Comparison of ENCODE assay signal across 8 cellular contexts in the genomic region with DNA sequence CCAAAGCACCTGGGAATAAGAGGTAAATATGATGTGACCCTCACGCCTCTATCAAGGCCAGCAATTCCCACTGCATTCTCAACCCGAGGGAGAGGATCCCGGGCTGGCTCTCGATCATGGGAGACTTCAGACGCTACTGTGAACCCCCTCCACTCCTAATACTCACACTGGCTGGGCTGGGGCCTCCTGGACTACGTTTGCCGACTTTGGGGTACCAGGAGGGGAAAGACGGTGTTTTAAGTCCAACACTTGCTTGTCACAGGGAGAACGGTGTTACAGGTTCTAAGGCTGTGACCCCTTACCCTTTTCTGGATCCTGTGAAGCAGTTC. TPM values are rescaled to one million over a fixed set of nuclear protein-coding genes. Genes with fewer than 3 reads are reported as not detected.
DNase-seq lines count a peak whose midpoint lies in the region; ATAC-seq and TF ChIP-seq lines count a peak whose summit lies in the region.

No MANE protein-coding gene starts in this region.

- TF ChIP-seq CTCF in HCT116 (IDR thresholded peaks at IDR 0.05 in 2 of 3, conservative IDR thresholded peaks at IDR 0.05 in 1 of 3; ENCODE audit: borderline replicate concordance in 1 of 3, insufficient read depth in 1 of 3, low read depth in 2 of 3, low read length in 2 of 3) (no peak), fibroblast of villous mesenchyme (IDR thresholded peaks at IDR 0.05; ENCODE audit: insufficient read depth, low read depth, low read length) (no peak), parathyroid adenoma (IDR thresholded peaks at IDR 0.05) (no peak)

- intact Hi-C loops in HCT116 (cut with micrococcal nuclease), result loop anchor here (2.0 kb wide), 1 partner anchor 36 kb away; the partner anchor contains the start of gene PTGES3

- peak overlapping the region; percentile 99 for H3K9ac ChIP-seq in HCT116 (ENCODE audit: low read length)
- peak overlapping the region; percentile 86 for H3K9ac ChIP-seq in parathyroid adenoma

- H3K4me1 ChIP-seq in HCT116 (ENCODE audit: control insufficient read depth in 1 of 2, insufficient read depth in 2 of 2, low read length in 2 of 2), result peaks cover 21 to 42% of the 10 kb centered on the region in 2 experiments; a peak in 3 of 4 replicates
- H3K4me1 ChIP-seq in parathyroid adenoma, result peaks cover 27% of the 10 kb centered on the region

- CTCF ChIA-PET in HCT116 (lab: Charles Lee), result no interaction called here

- no peaks in the 10 kb centered on the region for H3K9me2 ChIP-seq in HCT116 (ENCODE audit: insufficient read depth)

- H4K20me1 ChIP-seq in HCT116 (ENCODE audit: insufficient read depth), result peaks cover 32% of the 10 kb centered on the region; the same call in 1 of the 2 replicates

- H3K4me3 Mint-ChIP-seq in T-helper 17 cell, result peak overlapping the region; percentile 99

- DNase-seq in HCT116 (ENCODE audit: low read depth, low spot score) (no peak), T-helper 17 cell (no peak), fibroblast of villous mesenchyme (ENCODE audit: low read depth) (no peak), NCI-H1417 (lab: John Stamatoyannopoulos, UW) (no peak)
- no peak for DNase-seq in effector CD4-positive, alpha-beta T cell

- POLR2A ChIA-PET in HCT116 (lab: Charles Lee), result interaction anchor here (1.0 to 1.8 kb wide), 4 partner anchors 9 to 86 kb away, joined by 3 to 31 read pairs (median 6); partner anchors contain the start of gene PTGES3

- peaks cover 49% of the 10 kb centered on the region for H3K4me1 Mint-ChIP-seq in T-helper 17 cell

- H3K27ac ChIP-seq in HCT116 (ENCODE audit: low read depth, low read length), result peak overlapping the region; percentile 91
- H3K27ac ChIP-seq in parathyroid adenoma, result peak overlapping the region; percentile 96

- H3K36me3 Mint-ChIP-seq in T-helper 17 cell (ENCODE audit: low read depth), result peaks cover 16% of the 10 kb centered on the region

- peak overlapping the region; percentile 100 for H3K27ac Mint-ChIP-seq in T-helper 17 cell

- H2AFZ ChIP-seq in HCT116 (ENCODE audit: low read depth, low read length, poor library complexity, severe bottlenecking) (no peak overlapping the region), parathyroid adenoma (peak overlapping the region; percentile 99)

- TSS peak; percentile 71 for BruUV-seq in HCT116 (replicated peaks; lab: Mats Ljungman, UMichigan)

- no peak for TF ChIP-seq RAD21 in HCT116 (IDR thresholded peaks at IDR 0.05; ENCODE audit: low read depth)

- no peak for TF ChIP-seq POLR2A in HCT116 (IDR thresholded peaks at IDR 0.05; ENCODE audit: borderline replicate concordance, extremely low read depth, insufficient read depth, insufficient read length)

- RAD21 ChIA-PET in HCT116 (lab: Charles Lee; ENCODE audit: low non-redundant PET in 1 of 2, low total read pairs in 2 of 2, uncharacterized antibody in 2 of 2, unreplicated experiment in 2 of 2), result no interaction called here

- H3K27me3 ChIP-seq in HCT116 (ENCODE audit: insufficient read depth, low read length) (no peaks in the 10 kb centered on the region), parathyroid adenoma (ENCODE audit: control insufficient read depth, insufficient read depth, low read length) (no peaks in the 10 kb centered on the region)

- no peaks in the 10 kb centered on the region for H3K9me3 ChIP-seq in HCT116 (ENCODE audit: control insufficient read depth in 1 of 2, insufficient read depth in 1 of 2, low read depth in 1 of 2, low read length in 2 of 2)
- H3K9me3 ChIP-seq in T-helper 17 cell (ENCODE audit: control insufficient read depth, low read length, poor library complexity, severe bottlenecking), result no peaks in the 10 kb centered on the region
- H3K9me3 ChIP-seq in parathyroid adenoma (ENCODE audit: control insufficient read depth, low read length), result no peaks in the 10 kb centered on the region

- H3K36me3 ChIP-seq in HCT116 (ENCODE audit: control insufficient read depth in 1 of 2, insufficient read depth in 2 of 2, low read length in 2 of 2) (peaks cover 15 to 51% of the 10 kb centered on the region in 2 experiments), parathyroid adenoma (ENCODE audit: control insufficient read depth, insufficient read depth, low read length) (no peaks in the 10 kb centered on the region)

- H3K79me2 ChIP-seq in HCT116 (ENCODE audit: insufficient read depth, low read length) (peaks cover 55% of the 10 kb centered on the region), parathyroid adenoma (peaks cover 54% of the 10 kb centered on the region)

- no peaks in the 10 kb centered on the region for H3K27me3 Mint-ChIP-seq in T-helper 17 cell

- H3K4me3 ChIP-seq in HCT116 (replicated peaks in 1 of 2; ENCODE audit: low read depth in 1 of 2, low read length in 2 of 2) (peak overlapping the region; percentile 92 to 99), fibroblast of villous mesenchyme (ENCODE audit: low read depth, low read length) (peak overlapping the region; percentile 100), parathyroid adenoma (ENCODE audit: low read depth, low read length) (peak overlapping the region; percentile 98)

- H3K4me2 ChIP-seq in HCT116 (ENCODE audit: low read length) (peak overlapping the region; percentile 85), parathyroid adenoma (ENCODE audit: low read length) (peak overlapping the region; percentile 91)

- ATAC-seq in HCT116, result peak; percentile 4; the same call in 1 of the 2 replicates
- ATAC-seq in T-helper 17 cell, result no peak
- ATAC-seq in HG03521 (IDR thresholded peaks at IDR 0.05; ENCODE audit: unreplicated experiment), result no peak
- no peak for ATAC-seq in HG02981 (IDR thresholded peaks at IDR 0.05; ENCODE audit: unreplicated experiment)

TF ChIP-seq in HCT116, 20 proteins besides CTCF, POLR2A, EP300 and RAD21:
- TF ChIP-seq YY1 (IDR thresholded peaks at IDR 0.05; ENCODE audit: extremely low read depth, insufficient replicate concordance, low read depth, low read length) (no peak), CEBPB (IDR thresholded peaks at IDR 0.05; ENCODE audit: low read depth) (no peak), ELF1 (IDR thresholded peaks at IDR 0.05; ENCODE audit: borderline replicate concordance, low read depth) (no peak), POLR2AphosphoS5 (IDR thresholded peaks at IDR 0.05; ENCODE audit: low read depth, low read length) (no peak), SRF (IDR thresholded peaks at IDR 0.05; ENCODE audit: low read depth) (no peak), TCF7L2 (IDR thresholded peaks at IDR 0.05; ENCODE audit: borderline replicate concordance, extremely low read depth, insufficient read depth, insufficient read length) (no peak), MAX (IDR thresholded peaks at IDR 0.05) (no peak), EZH2 (IDR thresholded peaks at IDR 0.05) (no peak), CBX3 (IDR thresholded peaks at IDR 0.05; ENCODE audit: low read depth) (no peak), ZFX (IDR thresholded peaks at IDR 0.05) (no peak), ZNF274 (IDR thresholded peaks at IDR 0.05; ENCODE audit: low read depth, low read length) (no peak)
- TF ChIP-seq, protein P1, sequence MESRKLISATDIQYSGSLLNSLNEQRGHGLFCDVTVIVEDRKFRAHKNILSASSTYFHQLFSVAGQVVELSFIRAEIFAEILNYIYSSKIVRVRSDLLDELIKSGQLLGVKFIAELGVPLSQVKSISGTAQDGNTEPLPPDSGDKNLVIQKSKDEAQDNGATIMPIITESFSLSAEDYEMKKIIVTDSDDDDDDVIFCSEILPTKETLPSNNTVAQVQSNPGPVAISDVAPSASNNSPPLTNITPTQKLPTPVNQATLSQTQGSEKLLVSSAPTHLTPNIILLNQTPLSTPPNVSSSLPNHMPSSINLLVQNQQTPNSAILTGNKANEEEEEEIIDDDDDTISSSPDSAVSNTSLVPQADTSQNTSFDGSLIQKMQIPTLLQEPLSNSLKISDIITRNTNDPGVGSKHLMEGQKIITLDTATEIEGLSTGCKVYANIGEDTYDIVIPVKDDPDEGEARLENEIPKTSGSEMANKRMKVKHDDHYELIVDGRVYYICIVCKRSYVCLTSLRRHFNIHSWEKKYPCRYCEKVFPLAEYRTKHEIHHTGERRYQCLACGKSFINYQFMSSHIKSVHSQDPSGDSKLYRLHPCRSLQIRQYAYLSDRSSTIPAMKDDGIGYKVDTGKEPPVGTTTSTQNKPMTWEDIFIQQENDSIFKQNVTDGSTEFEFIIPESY (IDR thresholded peaks at IDR 0.05; ENCODE audit: extremely low read depth, insufficient replicate concordance, low read length), result no peak

RNA-seq across cellular contexts. Expression of gene NACA, which starts 0.5 kb away (rescaled TPM):
- total RNA-seq in HCT116 (2021; ENCODE audit: unreplicated experiment) (896 TPM), T-helper 17 cell (1,000 to 10,000 TPM; 1,068 to 1,135 TPM), fibroblast of villous mesenchyme (656 and 670 TPM in 2 replicates)
- 1,514 and 1,706 TPM in 2 replicates for polyA plus RNA-seq in HCT116 (2012)

RNA-seq across cellular contexts. Expression of gene PRIM1, which starts 27.5 kb away (rescaled TPM):
- total RNA-seq in HCT116 (2021; ENCODE audit: unreplicated experiment) (53.3 TPM), T-helper 17 cell (10 to 100 TPM; 11.3 to 14.4 TPM), fibroblast of villous mesenchyme (6.4 and 10.8 TPM in 2 replicates)
- 21.0 and 30.9 TPM in 2 replicates for polyA plus RNA-seq in HCT116 (2012)

RNA-seq across cellular contexts. Expression of gene PTGES3, which starts 36.5 kb away (rescaled TPM):
- total RNA-seq in HCT116 (2021; ENCODE audit: unreplicated experiment) (404 TPM), T-helper 17 cell (100 to 1,000 TPM; 124 to 127 TPM), fibroblast of villous mesenchyme (62.5 and 96.7 TPM in 2 replicates)
- 129 and 177 TPM in 2 replicates for polyA plus RNA-seq in HCT116 (2012)

RNA-seq across cellular contexts. Expression of gene HSD17B6, which starts 38.5 kb away (rescaled TPM):
- total RNA-seq in HCT116 (2021; ENCODE audit: unreplicated experiment) (1.9 TPM), T-helper 17 cell (under 1 TPM in 1 of 2 donors, not detected in 1; 0.63 TPM), fibroblast of villous mesenchyme (3.5 and 4.2 TPM in 2 replicates)
- 1.8 and 2.1 TPM in 2 replicates for polyA plus RNA-seq in HCT116 (2012)
